Comparison of ENCODE assay signal across 8 cellular contexts in genomic region chr4:123390846-123391456, GRCh38. TPM values are rescaled to one million over a fixed set of nuclear protein-coding genes. Genes with fewer than 3 reads are reported as not detected.
DNase-seq lines count a peak whose midpoint lies in the region; ATAC-seq and TF ChIP-seq lines count a peak whose summit lies in the region.

No MANE protein-coding gene starts in this region.

- H3K4me3 ChIP-seq in AG10803 (ENCODE audit: low read length) = no peak overlapping the region
- H3K4me3 ChIP-seq in hepatocyte = no peak overlapping the region

- ATAC-seq in GM19395 (IDR thresholded peaks at IDR 0.05; ENCODE audit: unreplicated experiment) (peak; percentile 50), GM19035 (IDR thresholded peaks at IDR 0.05; ENCODE audit: unreplicated experiment) (no peak), GM21515 (IDR thresholded peaks at IDR 0.05; ENCODE audit: unreplicated experiment) (no peak)

- no peak overlapping the region for H2AFZ ChIP-seq in hepatocyte

- H3K4me1 ChIP-seq in hepatocyte (ENCODE audit: insufficient read depth) = no peaks in the 10 kb centered on the region

- intact Hi-C loops in Calu3 (cut with micrococcal nuclease; ENCODE audit: unreplicated experiment) = loop anchor here (1.0 to 2.0 kb wide), 3 partner anchors 270 to 720 kb away; no protein-coding TSS in a partner anchor

- H3K4me3 Mint-ChIP-seq in Calu3 (ENCODE audit: low read depth, unreplicated experiment) = no peak overlapping the region

- H3K9me3 Mint-ChIP-seq in Calu3 (ENCODE audit: low read depth, unreplicated experiment) = no peaks in the 10 kb centered on the region

- no peaks in the 10 kb centered on the region for H3K79me2 ChIP-seq in hepatocyte

- no peaks in the 10 kb centered on the region for H3K27me3 ChIP-seq in hepatocyte

- no peak overlapping the region for H3K27ac Mint-ChIP-seq in Calu3 (ENCODE audit: unreplicated experiment)

- CTCF ChIA-PET in RWPE1 (lab: Yijun Ruan, JAX) (interaction anchor here (0.7 to 1.0 kb wide), 3 partner anchors 30 to 321 kb away, joined by 3 to 4 read pairs (median 3); no protein-coding TSS in a partner anchor), Calu3 (lab: Charles Lee) (no interaction called here)

- peak; percentile 23 for DNase-seq in AG10803 (ENCODE audit: low read depth)
- no peak for DNase-seq in RWPE1 (ENCODE audit: low spot score)
- DNase-seq in hepatocyte (ENCODE audit: low spot score) = peak; percentile 27
- no peak for DNase-seq in Calu3
- DNase-seq in Ammon's horn (ENCODE audit: low spot score) = no peak

- H3K4me1 Mint-ChIP-seq in Calu3 (ENCODE audit: low read depth, unreplicated experiment) = no peaks in the 10 kb centered on the region

- TF ChIP-seq CTCF in AG10803 (conservative IDR thresholded peaks at IDR 0.05; ENCODE audit: low read length) (peak; percentile 62), RWPE1 (conservative IDR thresholded peaks at IDR 0.05; ENCODE audit: low read depth) (peak; percentile 67), hepatocyte (IDR thresholded peaks at IDR 0.05; ENCODE audit: poor library complexity) (peak; percentile 63), Calu3 (IDR thresholded peaks at IDR 0.05; ENCODE audit: unreplicated experiment) (no peak)

- no peak overlapping the region for H3K4me2 ChIP-seq in hepatocyte

- no peaks in the 10 kb centered on the region for H3K9me3 ChIP-seq in hepatocyte (ENCODE audit: low read depth)

- 49% methylated on average over 3 of the region's 3 CpGs for WGBS in hepatocyte (ENCODE audit: low lambda C conversion rate, missing lambda C conversion rate)

- no peaks in the 10 kb centered on the region for H3K27me3 Mint-ChIP-seq in Calu3 (ENCODE audit: unreplicated experiment)

- H3K36me3 ChIP-seq in hepatocyte (replicated peaks; ENCODE audit: insufficient read depth, low read depth) = no peaks in the 10 kb centered on the region

- no peaks in the 10 kb centered on the region for H4K20me1 ChIP-seq in hepatocyte (ENCODE audit: insufficient read depth, poor library complexity, severe bottlenecking)

- POLR2A ChIA-PET in RWPE1 (lab: Yijun Ruan, JAX; ENCODE audit: low non-redundant PET) = no interaction called here

- no TSS peak for BruUV-seq in Calu3 (replicated peaks; lab: Mats Ljungman, UMichigan)

- no peaks in the 10 kb centered on the region for H3K9me2 ChIP-seq in hepatocyte (replicated peaks; ENCODE audit: insufficient read depth)

- H3K27ac ChIP-seq in RWPE1 = no peak overlapping the region
- no peak overlapping the region for H3K27ac ChIP-seq in hepatocyte

- H3K36me3 Mint-ChIP-seq in Calu3 (ENCODE audit: insufficient read depth, unreplicated experiment) = no peaks in the 10 kb centered on the region

RNA-seq across cellular contexts. Expression of gene SPRY1, which starts 5.6 kb away (rescaled TPM):
- total RNA-seq in hepatocyte (37.7 and 43.9 TPM in 2 replicates), Calu3 (2022) (38.5 and 45.5 TPM in 2 replicates)
- 36.7 and 40.1 TPM in 2 replicates for polyA plus RNA-seq in hepatocyte

Comparison
In these comparisons a context has a peak if more than half of its experiments do, and no peak if none do; other contexts are left out.
1. DNase-seq: peak in AG10803 (single experiment) and hepatocyte (single experiment); none in RWPE1 (single experiment), Calu3 (single experiment) and Ammon's horn (single experiment).